In genomic region chr4:182465114-182465513, GRCh38 we compare ENCODE assay signal across 28 cellular contexts.
"Had no signal": no experiment of that assay in that cellular context is flagged by ENCODE, and none has a peak within 500 bp of the region (broad histone marks: within the 10 kb centered on the region; RNA-seq: fewer than 3 reads in every experiment).

No MANE protein-coding gene starts in this region.

- H3K4me1 ChIP-seq: ascending aorta had no signal

- H3K27me3 ChIP-seq: ascending aorta, cardiac muscle cell had no signal

- DNase-seq: activated B cell treated with CpG ODN at 0.5 μM for 24 hours; activated CD4-positive, alpha-beta memory T cell treated with anti-CD3 and anti-CD28 coated beads, Interleukin-2, amount 10 ng/mL, durations not matched to agents 7 days and 5 days; activated CD4-positive, alpha-beta T cell treated with anti-CD3 and anti-CD28 coated beads for 48 hours; activated CD4-positive, alpha-beta T cell treated with anti-CD3 and anti-CD28 coated beads, Interleukin-2, amount 10 ng/mL, durations not matched to agents 7 days and 5 days; activated CD4-positive, alpha-beta T cell treated with anti-CD3 and anti-CD28 coated beads, Interleukin-2, amount 50 U/mL, for 48 hours; activated CD4-positive, CD25-positive, alpha-beta regulatory T cell treated with anti-CD3 and anti-CD28 coated beads, Interleukin-2, amount 50 U/mL, for 72 hours; activated CD8-positive, alpha-beta memory T cell treated with anti-CD3 and anti-CD28 coated beads for 24 hours; activated CD8-positive, alpha-beta memory T cell treated with anti-CD3 and anti-CD28 coated beads, Interleukin-2, amount 10 ng/mL, durations not matched to agents 7 days and 5 days; activated CD8-positive, alpha-beta memory T cell treated with anti-CD3 and anti-CD28 coated beads, Interleukin-2, amount 50 U/mL, for 48 hours; activated CD8-positive, alpha-beta T cell treated with anti-CD3 and anti-CD28 coated beads, Interleukin-2, amount 10 ng/mL, durations not matched to agents 7 days and 5 days; activated effector memory CD4-positive, alpha-beta T cell treated with Interleukin-2 at 50 U/mL for 16 hours; activated gamma-delta T cell; activated naive CD4-positive, alpha-beta T cell treated with anti-CD3 and anti-CD28 coated beads, Interleukin-2, amount 10 ng/mL, durations not matched to agents 7 days and 5 days; activated naive CD4-positive, alpha-beta T cell treated with Interleukin-2 at 50 U/mL for 16 hours; activated naive CD8-positive, alpha-beta T cell treated with anti-CD3 and anti-CD28 coated beads, Interleukin-2, amount 10 ng/mL, durations not matched to agents 7 days and 5 days; activated naive CD8-positive, alpha-beta T cell treated with anti-CD3 and anti-CD28 coated beads, Interleukin-2, amount 50 U/mL, for 24 hours; activated T-cell treated with anti-CD3 and anti-CD28 coated beads, Interleukin-2, amount 50 U/mL, for 24 hours; activated T-cell treated with anti-CD3 and anti-CD28 coated beads, Interleukin-2, amount 50 U/mL, for 48 hours; amygdala; anterior cingulate cortex; caudate nucleus; cerebellar nuclear complex; T-helper 2 cell; T-helper 9 cell; WERI-Rb-1 had no signal

- H3K36me3 ChIP-seq: ascending aorta, cardiac muscle cell, WERI-Rb-1 had no signal

- H3K9me3 ChIP-seq: ascending aorta had no signal

- H3K27ac ChIP-seq: ascending aorta, cardiac muscle cell, WERI-Rb-1 had no signal

- H3K4me3 ChIP-seq: ascending aorta, cardiac muscle cell had no signal

- FAIRE-seq: bronchial epithelial cell had no signal

- ATAC-seq: activated CD8-positive, alpha-beta memory T cell treated with anti-CD3 and anti-CD28 coated beads, Interleukin-2, amount 10 ng/mL, durations not matched to agents 7 days and 5 days; activated CD8-positive, alpha-beta T cell treated with anti-CD3 and anti-CD28 coated beads, Interleukin-2, amount 10 ng/mL, durations not matched to agents 7 days and 5 days; activated naive CD8-positive, alpha-beta T cell treated with anti-CD3 and anti-CD28 coated beads, Interleukin-2, amount 50 U/mL, for 24 hours had no signal
